Comparison of ENCODE assay signal across 27 cellular contexts in the genomic region with DNA sequence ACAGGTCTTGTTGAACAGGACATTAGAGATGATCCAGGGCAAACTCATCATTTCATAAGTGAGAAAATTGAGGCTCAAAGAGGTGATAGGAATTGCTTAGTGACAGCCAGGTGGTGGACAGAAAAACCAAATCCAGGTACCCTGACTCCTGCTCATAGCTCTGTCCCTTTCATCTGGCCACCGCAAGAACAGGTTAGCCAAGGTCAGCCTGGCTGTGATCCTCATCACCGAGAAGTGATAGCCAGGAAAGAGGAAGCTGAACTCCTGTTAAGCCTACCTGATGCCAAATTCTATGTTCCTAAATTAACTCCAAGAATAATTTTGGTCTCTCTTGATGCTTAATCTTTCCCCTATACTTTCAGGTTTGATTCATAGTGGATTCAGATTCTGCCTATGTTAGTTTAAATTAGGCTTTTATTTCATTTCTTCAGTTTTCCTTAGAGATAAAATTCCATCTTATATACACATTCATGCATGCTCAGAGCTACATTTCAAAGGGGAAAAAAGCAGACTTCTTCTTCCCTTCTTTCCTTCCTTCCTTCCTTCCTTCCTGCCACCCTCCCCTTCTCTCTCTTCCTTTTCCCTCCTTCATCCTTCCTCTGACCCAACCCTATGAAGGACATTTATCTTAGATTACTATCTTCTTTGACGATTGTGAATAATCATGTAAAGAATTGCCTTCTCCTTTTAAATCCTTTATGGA. TPM values are rescaled to one million over a fixed set of nuclear protein-coding genes. Genes with fewer than 3 reads are reported as not detected.
A peak's percentile ranks its signal among the peaks of the same experiment; 100 is the strongest.
DNase-seq lines count a peak whose midpoint lies in the region; ATAC-seq, FAIRE-seq and TF ChIP-seq lines count a peak whose summit lies in the region.
"Had no signal": no experiment of that assay in that cellular context is flagged by ENCODE, and none has a peak within 500 bp of the region (broad histone marks: within the 10 kb centered on the region; RNA-seq: fewer than 3 reads in every experiment).

No MANE protein-coding gene starts in this region.

- H3K4me1 Mint-ChIP-seq in HFFc6 (ENCODE audit: low read depth): peaks cover 66% of the 10 kb centered on the region

- SMC1A ChIA-PET in GM12878 (lab: Charles Lee; ENCODE audit: uncharacterized antibody, unreplicated experiment): interaction anchor here (0.7 to 1.1 kb wide), 2 partner anchors 20 to 295 kb away, joined by 3 read pairs; no protein-coding TSS in a partner anchor

- in situ Hi-C loops in GM12878 (cut with MboI): no loop called here

- no peak overlapping the region for H3K4me3 ChIP-seq in A549
- H3K4me3 ChIP-seq in GM12878: no peak overlapping the region
- H3K4me3 ChIP-seq in mesodermal cell (ENCODE audit: extremely low read depth, insufficient read depth, low read length, poor library complexity, severe bottlenecking): no peak overlapping the region
- H3K4me3 ChIP-seq in stomach: no peak overlapping the region
- H3K4me3 ChIP-seq: BLaER1, hepatocyte, thyroid gland had no signal

- 43% methylated on average over 3 of the region's 3 CpGs for WGBS in A549 (ENCODE audit: missing lambda C conversion rate)
- 70% methylated on average over 3 of the region's 3 CpGs for WGBS in GM12878 (ENCODE audit: insufficient coverage, insufficient replicate concordance, low lambda C conversion rate, missing lambda C conversion rate)
- WGBS in mesodermal cell (ENCODE audit: insufficient coverage in 2 of 2), 2 experiments: 93 to 94% methylated on average over 2 of the region's 3 CpGs
- 18 to 52% (median 42%) methylated on average over 3 of the region's 3 CpGs for WGBS in stomach, 5 donors

- no peak overlapping the region for H2AFZ ChIP-seq in GM12878 (ENCODE audit: control insufficient read depth, low read depth, low read length)
- H2AFZ ChIP-seq: hepatocyte had no signal

- H4K20me1 ChIP-seq in GM12878 (ENCODE audit: control insufficient read depth, insufficient read depth): no peaks in the 10 kb centered on the region
- H4K20me1 ChIP-seq: BLaER1 had no signal

- H3K9me3 Mint-ChIP-seq in HFFc6: no peaks in the 10 kb centered on the region
- H3K9me3 Mint-ChIP-seq: activated naive CD4-positive, alpha-beta T cell treated with anti-CD3 and anti-CD28 coated beads, Interleukin-2, amount 10 ng/mL, durations not matched to agents 7 days and 5 days had no signal

- H3K36me3 ChIP-seq in GM12878 (ENCODE audit: control insufficient read depth in 2 of 2, insufficient read depth in 2 of 2, low read length in 1 of 2) (no peaks in the 10 kb centered on the region), mesodermal cell (ENCODE audit: control insufficient read depth, insufficient read depth, low read length) (no peaks in the 10 kb centered on the region), stomach (no peaks in the 10 kb centered on the region)
- H3K36me3 ChIP-seq: BLaER1, thyroid gland had no signal

- peak overlapping the region; percentile 66 for H3K4me3 Mint-ChIP-seq in HFFc6
- H3K4me3 Mint-ChIP-seq: activated naive CD4-positive, alpha-beta T cell treated with anti-CD3 and anti-CD28 coated beads, Interleukin-2, amount 10 ng/mL, durations not matched to agents 7 days and 5 days had no signal

- ATAC-seq in A549 (peak; percentile 16 to 51; a peak in 4 of 6 replicates), GM12878 (no peak)
- ATAC-seq: stimulated activated naive CD8-positive, alpha-beta T cell treated with anti-CD3 and anti-CD28 coated beads, Interleukin-15, Interleukin-2, amounts not matched to agents 100 U/mL and 50 U/mL, for 24 hours had no signal

- TF ChIP-seq RAD21 in A549 (conservative IDR thresholded peaks at IDR 0.05 in 1 of 2, IDR thresholded peaks at IDR 0.05 in 1 of 2): no peak
- TF ChIP-seq RAD21 in GM12878 (IDR thresholded peaks at IDR 0.05; ENCODE audit: insufficient read depth, low read depth, low read length): no peak

- no peaks in the 10 kb centered on the region; the same call in 1 of the 2 replicates for H3K27me3 Mint-ChIP-seq in HFFc6 (ENCODE audit: insufficient read depth)
- H3K27me3 Mint-ChIP-seq: activated naive CD4-positive, alpha-beta T cell treated with anti-CD3 and anti-CD28 coated beads, Interleukin-2, amount 10 ng/mL, durations not matched to agents 7 days and 5 days had no signal

- intact Hi-C loops in GM12878 (cut with micrococcal nuclease; ENCODE audit: unreplicated experiment) (loop anchor here (10.0 kb wide), 1 partner anchor 463 kb away; no protein-coding TSS in a partner anchor), stomach (cut with DNase I; ENCODE audit: low total_unique reads) (no loop called here)

- no peak for TF ChIP-seq CTCF in A549 (IDR thresholded peaks at IDR 0.05)
- TF ChIP-seq CTCF in HFFc6 (IDR thresholded peaks at IDR 0.05): no peak
- TF ChIP-seq CTCF in GM12878 (IDR thresholded peaks at IDR 0.05 in 2 of 3, conservative IDR thresholded peaks at IDR 0.05 in 1 of 3; ENCODE audit: control insufficient read depth in 2 of 3, extremely low read depth in 1 of 3, insufficient read depth in 1 of 3, low read depth in 3 of 3, low read length in 3 of 3): no peak
- no peak for TF ChIP-seq CTCF in stomach (IDR thresholded peaks at IDR 0.05)

- POLR2A ChIA-PET in A549 (lab: Yijun Ruan, JAX) (no interaction called here), GM12878 (lab: Charles Lee) (no interaction called here)

- BruUV-seq in GM12878 (replicated peaks; lab: Mats Ljungman, UMichigan): no TSS peak

- H3K4me2 ChIP-seq in A549 (peak overlapping the region; percentile 53), GM12878 (ENCODE audit: control insufficient read depth, insufficient read depth) (no peak overlapping the region)
- H3K4me2 ChIP-seq: BLaER1, hepatocyte had no signal

- TF ChIP-seq EP300 in A549 (IDR thresholded peaks at IDR 0.05): no peak
- TF ChIP-seq EP300 in GM12878 (IDR thresholded peaks at IDR 0.05; ENCODE audit: borderline replicate concordance in 1 of 2, control insufficient read depth in 1 of 2, low read depth in 2 of 2, low read length in 2 of 2): no peak
- TF ChIP-seq EP300 in stomach (IDR thresholded peaks at IDR 0.05): no peak

- no peaks in the 10 kb centered on the region for H3K79me2 ChIP-seq in GM12878 (ENCODE audit: control insufficient read depth, insufficient read depth, low read length)
- H3K79me2 ChIP-seq: hepatocyte had no signal

- RAD21 ChIA-PET in GM12878 (lab: Charles Lee; ENCODE audit: unreplicated experiment): interaction anchor here (1.3 kb wide), 1 partner anchor 8 kb away, joined by 4 read pairs; no protein-coding TSS in a partner anchor

- no peaks in the 10 kb centered on the region for H3K36me3 Mint-ChIP-seq in HFFc6 (ENCODE audit: low read depth)
- H3K36me3 Mint-ChIP-seq: activated naive CD4-positive, alpha-beta T cell treated with anti-CD3 and anti-CD28 coated beads, Interleukin-2, amount 10 ng/mL, durations not matched to agents 7 days and 5 days had no signal

- H3K4me1 ChIP-seq in A549 (peaks cover 30% of the 10 kb centered on the region), GM12878 (ENCODE audit: control insufficient read depth, insufficient read depth, low read length) (no peaks in the 10 kb centered on the region), mesodermal cell (ENCODE audit: control insufficient read depth, insufficient read depth, low read length, poor library complexity, severe bottlenecking) (peaks cover 21% of the 10 kb centered on the region), stomach (no peaks in the 10 kb centered on the region)
- H3K4me1 ChIP-seq: BLaER1, thyroid gland had no signal

- H3K27ac Mint-ChIP-seq in HFFc6: peak overlapping the region; percentile 93
- H3K27ac Mint-ChIP-seq: activated naive CD4-positive, alpha-beta T cell treated with anti-CD3 and anti-CD28 coated beads, Interleukin-2, amount 10 ng/mL, durations not matched to agents 7 days and 5 days had no signal

- FAIRE-seq in A549 (lab: Jason Lieb, UNC): peak; percentile 28
- peak; percentile 23 for FAIRE-seq in GM12878 (lab: Jason Lieb, UNC)
- FAIRE-seq: A204.1, frontal cortex, GM18507 had no signal

- TF ChIP-seq POLR2A in A549 (IDR thresholded peaks at IDR 0.05; ENCODE audit: low read length) (no peak), GM12878 (IDR thresholded peaks at IDR 0.05; ENCODE audit: low read depth, low read length) (no peak), stomach (IDR thresholded peaks at IDR 0.05) (no peak)

- peak overlapping the region; percentile 21 to 78; a peak in 5 of 6 replicates for H3K27ac ChIP-seq in A549
- H3K27ac ChIP-seq in GM12878 (ENCODE audit: control insufficient read depth, insufficient read depth): no peak overlapping the region
- peak overlapping the region; percentile 77 for H3K27ac ChIP-seq in mesodermal cell (ENCODE audit: low read depth, low read length, severe bottlenecking)
- H3K27ac ChIP-seq in stomach: no peak overlapping the region
- H3K27ac ChIP-seq: BLaER1, hepatocyte, RWPE1, thyroid gland had no signal

- no peaks in the 10 kb centered on the region; a peak in 1 of 4 replicates for H3K27me3 ChIP-seq in GM12878 (replicated peaks in 1 of 2; ENCODE audit: control insufficient read depth in 2 of 2, insufficient read depth in 2 of 2, low read length in 1 of 2)
- no peaks in the 10 kb centered on the region for H3K27me3 ChIP-seq in stomach
- H3K27me3 ChIP-seq: BLaER1, hepatocyte, thyroid gland had no signal

- no peak for DNase-seq in A549 (ENCODE audit: low read depth in 1 of 2, low spot score in 1 of 2)
- DNase-seq in HFFc6: no peak
- no peak for DNase-seq in GM12878 (ENCODE audit: low read depth, low spot score)
- no peak for DNase-seq in COR-L47 (lab: John Stamatoyannopoulos, UW)
- no peak for DNase-seq in stomach
- no peak for DNase-seq in activated CD4-positive, alpha-beta T cell treated with anti-CD3 and anti-CD28 coated beads, Interleukin-2, amount 50 U/mL, for 1 hour
- DNase-seq in GF-D8 (lab: John Stamatoyannopoulos, UW): no peak
- DNase-seq: activated CD4-positive, CD25-positive, alpha-beta regulatory T cell treated with anti-CD3 and anti-CD28 coated beads, Interleukin-2, amount 50 U/mL, for 72 hours; activated CD8-positive, alpha-beta memory T cell treated with anti-CD3 and anti-CD28 coated beads for 24 hours; activated naive CD4-positive, alpha-beta T cell treated with anti-CD3 and anti-CD28 coated beads, Interleukin-2, amount 10 ng/mL, durations not matched to agents 7 days and 5 days; activated T-cell treated with anti-CD3 and anti-CD28 coated beads, Interleukin-2, amount 50 U/mL, for 48 hours; anterior cingulate cortex; caudate nucleus; dermis blood vessel endothelial cell; KG1; NCI-H187; NCI-H526 treated with DMSO at 0.1 percent for 48 hours; stimulated activated CD4-positive, alpha-beta T cell treated with anti-CD3 and anti-CD28 coated beads, Interleukin-4, amount 100 ng/mL, for 24 hours; stimulated activated naive CD8-positive, alpha-beta T cell treated with anti-CD3 and anti-CD28 coated beads, Interleukin-15, Interleukin-2, amounts not matched to agents 100 U/mL and 50 U/mL, for 24 hours; thyroid gland had no signal

- no peak overlapping the region for H3K9ac ChIP-seq in GM12878 (ENCODE audit: control insufficient read depth, insufficient read depth, low read length)
- H3K9ac ChIP-seq: BLaER1 had no signal

- CTCF ChIA-PET in A549 (lab: Yijun Ruan, JAX): interaction anchor here (0.7 to 2.1 kb wide), 8 partner anchors 13 to 910 kb away, joined by 3 to 7 read pairs (median 4); a partner anchor contains a TSS
- CTCF ChIA-PET in GM12878 (lab: Yijun Ruan, JAX): interaction anchor here (0.9 to 2.7 kb wide), 2 partner anchors 14 to 365 kb away, joined by 3 to 9 read pairs; no protein-coding TSS in a partner anchor

- no peaks in the 10 kb centered on the region for H3K9me3 ChIP-seq in A549
- no peaks in the 10 kb centered on the region for H3K9me3 ChIP-seq in GM12878 (replicated peaks; ENCODE audit: control insufficient read depth, insufficient read depth, low read length)
- no peaks in the 10 kb centered on the region for H3K9me3 ChIP-seq in mesodermal cell (ENCODE audit: control insufficient read depth, low read length)
- no peaks in the 10 kb centered on the region for H3K9me3 ChIP-seq in stomach
- H3K9me3 ChIP-seq: BLaER1, thyroid gland had no signal

RNA-seq across cellular contexts. Expression of a gene that starts 17.3 kb away (rescaled TPM):
- polyA plus RNA-seq in A549 (2011; rRNA removed): 208 and 275 TPM in 2 replicates
- 133 and 166 TPM in 2 replicates for polyA plus RNA-seq in A549 (2012; cell fraction: cytosol; rRNA removed)
- 215 and 283 TPM in 2 replicates for polyA plus RNA-seq in A549 (2012; cell fraction: nucleus; rRNA removed)
- 127 to 135 TPM (median 130 TPM) in 3 replicates for polyA plus RNA-seq in A549 (2017; fragmentation: RNase III; extraction: RNeasy Plus Mini Kit Qiagen cat#74134 plus additional on column Dnase treatment)
- polyA minus RNA-seq in A549 (2011; rRNA and poly(A)+ RNA removed): 997 and 1,171 TPM in 2 replicates
- total RNA-seq in HFFc6 (2021; fragmentation: NEBNext Ultra II Directional; extraction: Animal tissue kit (Norgen Biotek cat#: 25700)): 100 to 1,000 TPM; 731 to 946 (median 839) TPM
- 29.3 and 44.0 TPM in 2 replicates for total RNA-seq in GM12878 (2013; cell fraction: nucleolus; rRNA removed)
- 7.2 and 7.4 TPM in 2 replicates for total RNA-seq in GM12878 (2014; rRNA removed)
- total RNA-seq in GM12878 (2014; rRNA removed; fragmentation: Illumina TruSeq; extraction: Trizol): 2.8 and 3.9 TPM in 2 replicates
- total RNA-seq in GM12878 (2021): 6.5 and 7.0 TPM in 2 replicates
- 1.0 TPM for polyA plus RNA-seq in GM12878 (2011; ENCODE audit: low read depth)
- polyA plus RNA-seq in GM12878 (2011; rRNA removed): 1.0 and 1.3 TPM in 2 replicates
- 1.2 and 1.5 TPM in 2 replicates for polyA plus RNA-seq in GM12878 (2011; cell fraction: cytosol; rRNA removed)
- 1.0 and 2.2 TPM in 2 replicates for polyA plus RNA-seq in GM12878 (2011; cell fraction: nucleus; rRNA removed)
- 1.5 and 3.6 TPM in 2 replicates for polyA plus RNA-seq in GM12878 (2012)
- polyA plus RNA-seq in GM12878 (2014; fragmentation: Illumina TruSeq; extraction: Trizol): 3.6 and 3.8 TPM in 2 replicates
- polyA plus RNA-seq in GM12878 (2014; fragmentation: Nextera tagmentation; extraction: Ambion mirVana): 1 to 10 TPM; 2.1 to 2.4 TPM
- polyA plus RNA-seq in GM12878 (2014; rRNA removed): 3.4 and 3.9 TPM in 2 replicates
- polyA plus RNA-seq in GM12878 (2016; fragmentation: Nextera tagmentation; extraction: Ambion mirVana): under 1 TPM; 0.42 to 0.63 TPM
- polyA minus RNA-seq in GM12878 (2011; rRNA and poly(A)+ RNA removed): 3.4 and 8.1 TPM in 2 replicates
- 3.7 and 4.2 TPM in 2 replicates for polyA minus RNA-seq in GM12878 (2011; cell fraction: cytosol; rRNA and poly(A)+ RNA removed)
- polyA minus RNA-seq in GM12878 (2011; cell fraction: nucleus; rRNA and poly(A)+ RNA removed): 5.0 and 9.1 TPM in 2 replicates
- 45.4 TPM for polyA plus RNA-seq in mesodermal cell (2013, experiment 1 of 2)
- 32.6 TPM for polyA plus RNA-seq in mesodermal cell (2013, experiment 2 of 2)
- total RNA-seq in stomach: 100 to 1,000 TPM in 3 of 5 donors, 10 to 100 TPM in 2; 46.5 to 158 (median 104) TPM
- polyA plus RNA-seq in stomach: 1 to 10 TPM; 3.1 to 7.0 (median 6.7) TPM

Comparison
In these comparisons a context has a peak if more than half of its experiments do, and no peak if none do; other contexts are left out.
1. H3K27ac ChIP-seq: peak in A549 (2 of 2) and mesodermal cell (single experiment); none in GM12878 (single experiment) and stomach (0 of 5).